Comparison of ENCODE assay signal across 1 cellular context in the genomic region with DNA sequence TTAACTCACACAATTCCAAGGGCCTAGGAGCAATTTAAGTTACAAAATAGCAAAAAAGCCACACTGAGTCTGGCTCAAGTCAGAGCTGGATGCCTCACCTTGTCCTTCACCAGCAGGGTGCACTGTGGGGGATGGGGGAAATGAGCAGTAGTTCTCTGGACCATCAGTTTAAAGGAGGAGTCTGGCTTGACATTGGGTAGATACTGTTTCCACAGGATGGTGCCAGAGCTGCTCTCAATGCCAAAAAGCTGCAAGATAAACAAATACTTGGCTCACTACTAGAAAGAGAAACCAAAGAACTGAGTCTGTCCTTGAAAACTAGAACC.
TF ChIP-seq lines count a peak whose summit lies in the region.

No MANE protein-coding gene starts in this region.

TF ChIP-seq in HepG2, 621 proteins besides CTCF, POLR2A, EP300 and RAD21:
- TF ChIP-seq, protein P1, sequence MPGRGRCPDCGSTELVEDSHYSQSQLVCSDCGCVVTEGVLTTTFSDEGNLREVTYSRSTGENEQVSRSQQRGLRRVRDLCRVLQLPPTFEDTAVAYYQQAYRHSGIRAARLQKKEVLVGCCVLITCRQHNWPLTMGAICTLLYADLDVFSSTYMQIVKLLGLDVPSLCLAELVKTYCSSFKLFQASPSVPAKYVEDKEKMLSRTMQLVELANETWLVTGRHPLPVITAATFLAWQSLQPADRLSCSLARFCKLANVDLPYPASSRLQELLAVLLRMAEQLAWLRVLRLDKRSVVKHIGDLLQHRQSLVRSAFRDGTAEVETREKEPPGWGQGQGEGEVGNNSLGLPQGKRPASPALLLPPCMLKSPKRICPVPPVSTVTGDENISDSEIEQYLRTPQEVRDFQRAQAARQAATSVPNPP (CRISPR knock-in tag; IDR thresholded peaks at IDR 0.05), result no peak
- TF ChIP-seq KAT7 (CRISPR knock-in tag; IDR thresholded peaks at IDR 0.05; ENCODE audit: borderline replicate concordance) (no peak), REPIN1 (CRISPR knock-in tag; IDR thresholded peaks at IDR 0.05; ENCODE audit: borderline replicate concordance, low read depth) (no peak), EEA1 (CRISPR knock-in tag; IDR thresholded peaks at IDR 0.05; ENCODE audit: borderline replicate concordance) (no peak), ATRX (CRISPR knock-in tag; IDR thresholded peaks at IDR 0.05; ENCODE audit: borderline replicate concordance) (no peak), ZSCAN21 (CRISPR knock-in tag; IDR thresholded peaks at IDR 0.05; ENCODE audit: borderline replicate concordance) (no peak), DNMT3B (CRISPR knock-in tag; conservative IDR thresholded peaks at IDR 0.05) (no peak), NFYC (CRISPR knock-in tag; IDR thresholded peaks at IDR 0.05) (no peak), SP5 (CRISPR knock-in tag; IDR thresholded peaks at IDR 0.05; ENCODE audit: borderline replicate concordance, low read depth) (no peak), NFE2L2 (IDR thresholded peaks at IDR 0.05; ENCODE audit: low read length) (no peak), ZNF709 (CRISPR knock-in tag; IDR thresholded peaks at IDR 0.05) (no peak), SMAD9 (CRISPR knock-in tag; IDR thresholded peaks at IDR 0.05) (no peak), CBFB (CRISPR knock-in tag; IDR thresholded peaks at IDR 0.05) (no peak), SETDB1 (CRISPR knock-in tag; IDR thresholded peaks at IDR 0.05; ENCODE audit: borderline replicate concordance) (no peak)
- TF ChIP-seq, protein P2, sequence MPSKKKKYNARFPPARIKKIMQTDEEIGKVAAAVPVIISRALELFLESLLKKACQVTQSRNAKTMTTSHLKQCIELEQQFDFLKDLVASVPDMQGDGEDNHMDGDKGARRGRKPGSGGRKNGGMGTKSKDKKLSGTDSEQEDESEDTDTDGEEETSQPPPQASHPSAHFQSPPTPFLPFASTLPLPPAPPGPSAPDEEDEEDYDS (CRISPR knock-in tag; IDR thresholded peaks at IDR 0.05), result no peak
- TF ChIP-seq, protein P3, sequence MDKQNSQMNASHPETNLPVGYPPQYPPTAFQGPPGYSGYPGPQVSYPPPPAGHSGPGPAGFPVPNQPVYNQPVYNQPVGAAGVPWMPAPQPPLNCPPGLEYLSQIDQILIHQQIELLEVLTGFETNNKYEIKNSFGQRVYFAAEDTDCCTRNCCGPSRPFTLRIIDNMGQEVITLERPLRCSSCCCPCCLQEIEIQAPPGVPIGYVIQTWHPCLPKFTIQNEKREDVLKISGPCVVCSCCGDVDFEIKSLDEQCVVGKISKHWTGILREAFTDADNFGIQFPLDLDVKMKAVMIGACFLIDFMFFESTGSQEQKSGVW (CRISPR knock-in tag; IDR thresholded peaks at IDR 0.05; ENCODE audit: borderline replicate concordance), result no peak
- TF ChIP-seq, protein P4, sequence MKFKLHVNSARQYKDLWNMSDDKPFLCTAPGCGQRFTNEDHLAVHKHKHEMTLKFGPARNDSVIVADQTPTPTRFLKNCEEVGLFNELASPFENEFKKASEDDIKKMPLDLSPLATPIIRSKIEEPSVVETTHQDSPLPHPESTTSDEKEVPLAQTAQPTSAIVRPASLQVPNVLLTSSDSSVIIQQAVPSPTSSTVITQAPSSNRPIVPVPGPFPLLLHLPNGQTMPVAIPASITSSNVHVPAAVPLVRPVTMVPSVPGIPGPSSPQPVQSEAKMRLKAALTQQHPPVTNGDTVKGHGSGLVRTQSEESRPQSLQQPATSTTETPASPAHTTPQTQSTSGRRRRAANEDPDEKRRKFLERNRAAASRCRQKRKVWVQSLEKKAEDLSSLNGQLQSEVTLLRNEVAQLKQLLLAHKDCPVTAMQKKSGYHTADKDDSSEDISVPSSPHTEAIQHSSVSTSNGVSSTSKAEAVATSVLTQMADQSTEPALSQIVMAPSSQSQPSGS (CRISPR knock-in tag; IDR thresholded peaks at IDR 0.05), result no peak
- TF ChIP-seq, protein P5, sequence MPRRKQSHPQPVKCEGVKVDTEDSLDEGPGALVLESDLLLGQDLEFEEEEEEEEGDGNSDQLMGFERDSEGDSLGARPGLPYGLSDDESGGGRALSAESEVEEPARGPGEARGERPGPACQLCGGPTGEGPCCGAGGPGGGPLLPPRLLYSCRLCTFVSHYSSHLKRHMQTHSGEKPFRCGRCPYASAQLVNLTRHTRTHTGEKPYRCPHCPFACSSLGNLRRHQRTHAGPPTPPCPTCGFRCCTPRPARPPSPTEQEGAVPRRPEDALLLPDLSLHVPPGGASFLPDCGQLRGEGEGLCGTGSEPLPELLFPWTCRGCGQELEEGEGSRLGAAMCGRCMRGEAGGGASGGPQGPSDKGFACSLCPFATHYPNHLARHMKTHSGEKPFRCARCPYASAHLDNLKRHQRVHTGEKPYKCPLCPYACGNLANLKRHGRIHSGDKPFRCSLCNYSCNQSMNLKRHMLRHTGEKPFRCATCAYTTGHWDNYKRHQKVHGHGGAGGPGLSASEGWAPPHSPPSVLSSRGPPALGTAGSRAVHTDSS (CRISPR knock-in tag; conservative IDR thresholded peaks at IDR 0.05), result no peak
- TF ChIP-seq, protein P6, sequence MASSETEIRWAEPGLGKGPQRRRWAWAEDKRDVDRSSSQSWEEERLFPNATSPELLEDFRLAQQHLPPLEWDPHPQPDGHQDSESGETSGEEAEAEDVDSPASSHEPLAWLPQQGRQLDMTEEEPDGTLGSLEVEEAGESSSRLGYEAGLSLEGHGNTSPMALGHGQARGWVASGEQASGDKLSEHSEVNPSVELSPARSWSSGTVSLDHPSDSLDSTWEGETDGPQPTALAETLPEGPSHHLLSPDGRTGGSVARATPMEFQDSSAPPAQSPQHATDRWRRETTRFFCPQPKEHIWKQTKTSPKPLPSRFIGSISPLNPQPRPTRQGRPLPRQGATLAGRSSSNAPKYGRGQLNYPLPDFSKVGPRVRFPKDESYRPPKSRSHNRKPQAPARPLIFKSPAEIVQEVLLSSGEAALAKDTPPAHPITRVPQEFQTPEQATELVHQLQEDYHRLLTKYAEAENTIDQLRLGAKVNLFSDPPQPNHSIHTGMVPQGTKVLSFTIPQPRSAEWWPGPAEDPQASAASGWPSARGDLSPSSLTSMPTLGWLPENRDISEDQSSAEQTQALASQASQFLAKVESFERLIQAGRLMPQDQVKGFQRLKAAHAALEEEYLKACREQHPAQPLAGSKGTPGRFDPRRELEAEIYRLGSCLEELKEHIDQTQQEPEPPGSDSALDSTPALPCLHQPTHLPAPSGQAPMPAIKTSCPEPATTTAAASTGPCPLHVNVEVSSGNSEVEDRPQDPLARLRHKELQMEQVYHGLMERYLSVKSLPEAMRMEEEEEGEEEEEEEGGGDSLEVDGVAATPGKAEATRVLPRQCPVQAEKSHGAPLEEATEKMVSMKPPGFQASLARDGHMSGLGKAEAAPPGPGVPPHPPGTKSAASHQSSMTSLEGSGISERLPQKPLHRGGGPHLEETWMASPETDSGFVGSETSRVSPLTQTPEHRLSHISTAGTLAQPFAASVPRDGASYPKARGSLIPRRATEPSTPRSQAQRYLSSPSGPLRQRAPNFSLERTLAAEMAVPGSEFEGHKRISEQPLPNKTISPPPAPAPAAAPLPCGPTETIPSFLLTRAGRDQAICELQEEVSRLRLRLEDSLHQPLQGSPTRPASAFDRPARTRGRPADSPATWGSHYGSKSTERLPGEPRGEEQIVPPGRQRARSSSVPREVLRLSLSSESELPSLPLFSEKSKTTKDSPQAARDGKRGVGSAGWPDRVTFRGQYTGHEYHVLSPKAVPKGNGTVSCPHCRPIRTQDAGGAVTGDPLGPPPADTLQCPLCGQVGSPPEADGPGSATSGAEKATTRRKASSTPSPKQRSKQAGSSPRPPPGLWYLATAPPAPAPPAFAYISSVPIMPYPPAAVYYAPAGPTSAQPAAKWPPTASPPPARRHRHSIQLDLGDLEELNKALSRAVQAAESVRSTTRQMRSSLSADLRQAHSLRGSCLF (CRISPR knock-in tag; IDR thresholded peaks at IDR 0.05; ENCODE audit: borderline replicate concordance), result no peak
